Comparison of ENCODE assay signal across 1 cellular context in the genomic region with DNA sequence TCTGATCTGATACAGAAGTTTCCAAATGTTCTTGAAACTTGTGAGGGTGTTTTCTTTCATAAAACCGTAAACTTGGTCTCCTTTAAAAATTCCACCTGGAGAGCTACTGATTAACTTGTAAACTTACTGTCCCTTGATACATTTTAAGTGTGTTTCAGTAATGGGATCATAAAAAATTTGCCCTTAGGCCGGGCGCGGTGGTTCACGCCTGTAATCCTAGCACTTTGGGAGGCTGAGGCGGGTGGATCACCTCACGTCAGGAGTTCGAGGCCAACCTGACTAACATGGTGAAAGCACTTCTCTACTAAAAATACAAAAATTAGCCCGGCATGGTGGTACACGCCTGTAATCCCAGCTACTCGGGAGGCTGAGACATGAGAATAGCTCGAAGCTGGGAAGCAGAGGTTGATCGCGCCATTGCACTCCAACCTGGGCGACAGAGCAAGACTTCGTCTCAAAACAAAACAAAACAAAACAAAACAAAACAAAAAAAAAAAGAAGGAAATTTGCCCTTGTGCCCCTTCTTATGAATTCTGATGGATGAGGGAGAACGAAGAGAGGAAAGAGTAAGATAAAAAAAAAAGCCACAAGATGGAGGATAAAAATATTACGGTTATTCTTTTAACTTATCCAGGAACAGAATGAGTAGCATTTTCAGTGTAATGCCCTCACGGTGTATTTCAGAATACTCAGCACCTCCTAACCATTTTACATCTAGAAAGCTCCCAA.
TF ChIP-seq lines count a peak whose summit lies in the region.

No MANE protein-coding gene starts in this region.

TF ChIP-seq in K562, 482 proteins besides CTCF, POLR2A, EP300 and RAD21 (continued from another document):
- TF ChIP-seq, protein P1, sequence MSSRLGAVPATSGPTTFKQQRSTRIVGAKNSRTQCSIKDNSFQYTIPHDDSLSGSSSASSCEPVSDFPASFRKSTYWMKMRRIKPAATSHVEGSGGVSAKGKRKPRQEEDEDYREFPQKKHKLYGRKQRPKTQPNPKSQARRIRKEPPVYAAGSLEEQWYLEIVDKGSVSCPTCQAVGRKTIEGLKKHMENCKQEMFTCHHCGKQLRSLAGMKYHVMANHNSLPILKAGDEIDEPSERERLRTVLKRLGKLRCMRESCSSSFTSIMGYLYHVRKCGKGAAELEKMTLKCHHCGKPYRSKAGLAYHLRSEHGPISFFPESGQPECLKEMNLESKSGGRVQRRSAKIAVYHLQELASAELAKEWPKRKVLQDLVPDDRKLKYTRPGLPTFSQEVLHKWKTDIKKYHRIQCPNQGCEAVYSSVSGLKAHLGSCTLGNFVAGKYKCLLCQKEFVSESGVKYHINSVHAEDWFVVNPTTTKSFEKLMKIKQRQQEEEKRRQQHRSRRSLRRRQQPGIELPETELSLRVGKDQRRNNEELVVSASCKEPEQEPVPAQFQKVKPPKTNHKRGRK (tag; IDR thresholded peaks at IDR 0.05) = peak; percentile 86
- TF ChIP-seq, protein P2, sequence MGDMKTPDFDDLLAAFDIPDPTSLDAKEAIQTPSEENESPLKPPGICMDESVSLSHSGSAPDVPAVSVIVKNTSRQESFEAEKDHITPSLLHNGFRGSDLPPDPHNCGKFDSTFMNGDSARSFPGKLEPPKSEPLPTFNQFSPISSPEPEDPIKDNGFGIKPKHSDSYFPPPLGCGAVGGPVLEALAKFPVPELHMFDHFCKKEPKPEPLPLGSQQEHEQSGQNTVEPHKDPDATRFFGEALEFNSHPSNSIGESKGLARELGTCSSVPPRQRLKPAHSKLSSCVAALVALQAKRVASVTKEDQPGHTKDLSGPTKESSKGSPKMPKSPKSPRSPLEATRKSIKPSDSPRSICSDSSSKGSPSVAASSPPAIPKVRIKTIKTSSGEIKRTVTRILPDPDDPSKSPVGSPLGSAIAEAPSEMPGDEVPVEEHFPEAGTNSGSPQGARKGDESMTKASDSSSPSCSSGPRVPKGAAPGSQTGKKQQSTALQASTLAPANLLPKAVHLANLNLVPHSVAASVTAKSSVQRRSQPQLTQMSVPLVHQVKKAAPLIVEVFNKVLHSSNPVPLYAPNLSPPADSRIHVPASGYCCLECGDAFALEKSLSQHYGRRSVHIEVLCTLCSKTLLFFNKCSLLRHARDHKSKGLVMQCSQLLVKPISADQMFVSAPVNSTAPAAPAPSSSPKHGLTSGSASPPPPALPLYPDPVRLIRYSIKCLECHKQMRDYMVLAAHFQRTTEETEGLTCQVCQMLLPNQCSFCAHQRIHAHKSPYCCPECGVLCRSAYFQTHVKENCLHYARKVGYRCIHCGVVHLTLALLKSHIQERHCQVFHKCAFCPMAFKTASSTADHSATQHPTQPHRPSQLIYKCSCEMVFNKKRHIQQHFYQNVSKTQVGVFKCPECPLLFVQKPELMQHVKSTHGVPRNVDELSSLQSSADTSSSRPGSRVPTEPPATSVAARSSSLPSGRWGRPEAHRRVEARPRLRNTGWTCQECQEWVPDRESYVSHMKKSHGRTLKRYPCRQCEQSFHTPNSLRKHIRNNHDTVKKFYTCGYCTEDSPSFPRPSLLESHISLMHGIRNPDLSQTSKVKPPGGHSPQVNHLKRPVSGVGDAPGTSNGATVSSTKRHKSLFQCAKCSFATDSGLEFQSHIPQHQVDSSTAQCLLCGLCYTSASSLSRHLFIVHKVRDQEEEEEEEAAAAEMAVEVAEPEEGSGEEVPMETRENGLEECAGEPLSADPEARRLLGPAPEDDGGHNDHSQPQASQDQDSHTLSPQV (IDR thresholded peaks at IDR 0.05) = 0 out of 2 replicates have a peak, but pooled peaks have one; percentile 17
- TF ChIP-seq ZNF766 (CRISPR knock-in tag; conservative IDR thresholded peaks at IDR 0.05) (0 out of 2 replicates have a peak, but pooled peaks have one; percentile 30), ZNF311 (CRISPR knock-in tag; IDR thresholded peaks at IDR 0.05) (no peak), PRPF4 (IDR thresholded peaks at IDR 0.05; ENCODE audit: insufficient read depth, low read depth, low read length, poor library complexity, severe bottlenecking) (no peak)
- TF ChIP-seq, protein P3, sequence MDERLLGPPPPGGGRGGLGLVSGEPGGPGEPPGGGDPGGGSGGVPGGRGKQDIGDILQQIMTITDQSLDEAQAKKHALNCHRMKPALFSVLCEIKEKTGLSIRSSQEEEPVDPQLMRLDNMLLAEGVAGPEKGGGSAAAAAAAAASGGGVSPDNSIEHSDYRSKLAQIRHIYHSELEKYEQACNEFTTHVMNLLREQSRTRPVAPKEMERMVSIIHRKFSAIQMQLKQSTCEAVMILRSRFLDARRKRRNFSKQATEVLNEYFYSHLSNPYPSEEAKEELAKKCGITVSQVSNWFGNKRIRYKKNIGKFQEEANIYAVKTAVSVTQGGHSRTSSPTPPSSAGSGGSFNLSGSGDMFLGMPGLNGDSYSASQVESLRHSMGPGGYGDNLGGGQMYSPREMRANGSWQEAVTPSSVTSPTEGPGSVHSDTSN (CRISPR knock-in tag; IDR thresholded peaks at IDR 0.05; ENCODE audit: low read depth) = no peak
- TF ChIP-seq, protein P3 (tag; conservative IDR thresholded peaks at IDR 0.05; ENCODE audit: low read depth) = 0 out of 2 replicates have a peak, but pooled peaks have one; percentile 15
TF ChIP-seq in K562: peak in this region for 6.
